Comparison of ENCODE assay signal across 18 cellular contexts in the genomic region with DNA sequence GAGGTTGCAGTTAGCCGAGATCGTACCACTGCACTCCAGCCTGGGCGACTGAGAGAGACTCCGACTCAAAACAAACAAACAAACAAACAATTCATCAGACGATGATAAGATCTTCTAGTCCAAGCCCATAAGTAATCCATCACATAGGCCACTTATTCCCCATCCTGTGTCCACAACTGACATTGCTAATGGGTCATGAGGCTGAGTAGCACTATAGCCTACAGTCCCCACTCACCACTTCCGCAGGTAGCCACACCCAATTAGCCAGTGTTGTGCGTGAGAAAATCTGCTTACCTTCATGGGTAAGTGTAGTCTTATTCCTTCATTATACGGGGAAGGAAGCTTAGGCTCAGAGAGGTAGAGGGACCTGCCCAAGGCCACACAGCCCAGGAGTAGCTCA. TPM values are rescaled to one million over a fixed set of nuclear protein-coding genes. Genes with fewer than 3 reads are reported as not detected.
"Had no signal": no experiment of that assay in that cellular context is flagged by ENCODE, and none has a peak within 500 bp of the region (broad histone marks: within the 10 kb centered on the region; RNA-seq: fewer than 3 reads in every experiment).

No MANE protein-coding gene starts in this region.

- H3K9me3 ChIP-seq: pancreas, upper lobe of right lung had no signal

- H3K4me1 ChIP-seq: pancreas, upper lobe of right lung had no signal

- H3K36me3 Mint-ChIP-seq: activated naive CD4-positive, alpha-beta T cell treated with anti-CD3 and anti-CD28 coated beads, Interleukin-2, amount 10 ng/mL, durations not matched to agents 7 days and 5 days; immature natural killer cell; natural killer cell had no signal

- H3K27me3 ChIP-seq: pancreas, upper lobe of right lung had no signal

- ATAC-seq: activated CD4-positive, CD25-positive, alpha-beta regulatory T cell treated with anti-CD3 and anti-CD28 coated beads, Interleukin-2, amount 50 U/mL, for 24 hours; natural killer cell; pancreas; stimulated activated naive CD8-positive, alpha-beta T cell treated with anti-CD3 and anti-CD28 coated beads, Interleukin-15, Interleukin-2, amounts not matched to agents 100 U/mL and 50 U/mL, for 24 hours; upper lobe of right lung had no signal

- H3K27ac Mint-ChIP-seq: activated CD4-positive, alpha-beta T cell treated with anti-CD3 and anti-CD28 coated beads, Interleukin-2, amount 10 ng/mL, durations not matched to agents 7 days and 5 days; activated naive CD4-positive, alpha-beta T cell treated with anti-CD3 and anti-CD28 coated beads, Interleukin-2, amount 10 ng/mL, durations not matched to agents 7 days and 5 days; immature natural killer cell; natural killer cell had no signal

- H3K4me1 Mint-ChIP-seq: activated CD4-positive, alpha-beta T cell treated with anti-CD3 and anti-CD28 coated beads, Interleukin-2, amount 10 ng/mL, durations not matched to agents 7 days and 5 days; activated naive CD4-positive, alpha-beta T cell treated with anti-CD3 and anti-CD28 coated beads, Interleukin-2, amount 10 ng/mL, durations not matched to agents 7 days and 5 days; immature natural killer cell; natural killer cell had no signal

- H3K9me3 Mint-ChIP-seq: activated CD4-positive, alpha-beta T cell treated with anti-CD3 and anti-CD28 coated beads, Interleukin-2, amount 10 ng/mL, durations not matched to agents 7 days and 5 days; natural killer cell had no signal

- H3K4me3 Mint-ChIP-seq: activated CD4-positive, alpha-beta T cell treated with anti-CD3 and anti-CD28 coated beads, Interleukin-2, amount 10 ng/mL, durations not matched to agents 7 days and 5 days; activated naive CD4-positive, alpha-beta T cell treated with anti-CD3 and anti-CD28 coated beads, Interleukin-2, amount 10 ng/mL, durations not matched to agents 7 days and 5 days; immature natural killer cell; natural killer cell had no signal

- FAIRE-seq: endometrium, pancreas had no signal

- DNase-seq: activated CD4-positive, alpha-beta T cell treated with anti-CD3 and anti-CD28 coated beads, Interleukin-2, amount 10 ng/mL, durations not matched to agents 7 days and 5 days; activated CD8-positive, alpha-beta memory T cell treated with anti-CD3 and anti-CD28 coated beads for 24 hours; activated CD8-positive, alpha-beta memory T cell treated with anti-CD3 and anti-CD28 coated beads, Interleukin-2, amount 50 U/mL, for 48 hours; activated effector memory CD4-positive, alpha-beta T cell treated with Interleukin-2 at 50 U/mL for 16 hours; activated naive CD4-positive, alpha-beta T cell treated with anti-CD3 and anti-CD28 coated beads, Interleukin-2, amount 10 ng/mL, durations not matched to agents 7 days and 5 days; activated T-cell treated with anti-CD3 and anti-CD28 coated beads, Interleukin-2, amount 50 U/mL, for 48 hours; aorta; erythroblast; immature natural killer cell; mesenchymal stem cell; natural killer cell; pancreas; stimulated activated naive CD8-positive, alpha-beta T cell treated with anti-CD3 and anti-CD28 coated beads, Interleukin-15, Interleukin-2, amounts not matched to agents 100 U/mL and 50 U/mL, for 24 hours; T-helper 1 cell; upper lobe of right lung had no signal

- H3K36me3 ChIP-seq: pancreas, upper lobe of right lung had no signal

- H3K27ac ChIP-seq: pancreas, upper lobe of right lung had no signal

- H3K4me3 ChIP-seq: coronary artery, pancreas, upper lobe of right lung had no signal

RNA-seq across cellular contexts. Expression of a gene that starts 13.1 kb away (rescaled TPM):
- total RNA-seq: activated CD4-positive, alpha-beta T cell treated with anti-CD3 and anti-CD28 coated beads, Interleukin-2, amount 10 ng/mL, durations not matched to agents 7 days and 5 days; natural killer cell had no signal
- polyA plus RNA-seq: immature natural killer cell had no signal
